ENCODE assay signal across 17 cellular contexts in genomic region chr2:97739893-97740245, GRCh38. TPM values are rescaled to one million over a fixed set of nuclear protein-coding genes. Genes with fewer than 3 reads are reported as not detected.
"Had no signal": no experiment of that assay in that cellular context is flagged by ENCODE, and none has a peak within 500 bp of the region (broad histone marks: within the 10 kb centered on the region; RNA-seq: fewer than 3 reads in every experiment).

No MANE protein-coding gene starts in this region.

- H3K4me1 ChIP-seq: tibial nerve, vagina had no signal

- H3K9me3 ChIP-seq: esophagus squamous epithelium, right atrium auricular region, vagina had no signal

- H3K36me3 ChIP-seq: right atrium auricular region, vagina had no signal

- ATAC-seq: activated T-helper 17 cell treated with anti-CD3 and anti-CD28 coated beads, Interleukin-2, amount 50 U/mL, for 72 hours had no signal

- DNase-seq: activated CD4-positive, alpha-beta T cell treated with anti-CD3 and anti-CD28 coated beads, Interleukin-2, amount 50 U/mL, for 4 hours; amniotic stem cell; effector memory CD4-positive, alpha-beta T cell; esophagus squamous epithelium; midbrain; occipital lobe had no signal

- H3K27ac ChIP-seq: esophagus squamous epithelium, right atrium auricular region, tibial nerve, vagina, VCaP had no signal

- H3K9me3 Mint-ChIP-seq: activated naive CD8-positive, alpha-beta T cell treated with anti-CD3 and anti-CD28 coated beads for 36 hours; activated T-helper 17 cell treated with anti-CD3 and anti-CD28 coated beads, Interleukin-2, amount 50 U/mL, for 72 hours; stimulated activated naive CD8-positive, alpha-beta T cell treated with anti-CD3 and anti-CD28 coated beads, Interleukin-15, Interleukin-2, amounts not matched to agents 100 ng/mL and 50 ng/mL, for 24 hours had no signal

- H3K27me3 ChIP-seq: esophagus squamous epithelium, right atrium auricular region, tibial nerve, vagina had no signal

- H3K4me3 ChIP-seq: esophagus squamous epithelium, right atrium auricular region, tibial nerve, vagina had no signal

- H3K27me3 Mint-ChIP-seq: activated naive CD8-positive, alpha-beta T cell treated with anti-CD3 and anti-CD28 coated beads for 36 hours; activated T-helper 17 cell treated with anti-CD3 and anti-CD28 coated beads, Interleukin-2, amount 50 U/mL, for 72 hours; progenitor cell of endocrine pancreas; stimulated activated naive CD8-positive, alpha-beta T cell treated with anti-CD3 and anti-CD28 coated beads, Interleukin-15, Interleukin-2, amounts not matched to agents 100 ng/mL and 50 ng/mL, for 24 hours had no signal

- H3K27ac Mint-ChIP-seq: nephron progenitor cell had no signal

- H3K4me3 Mint-ChIP-seq: activated naive CD8-positive, alpha-beta T cell treated with anti-CD3 and anti-CD28 coated beads for 36 hours; activated T-helper 17 cell treated with anti-CD3 and anti-CD28 coated beads, Interleukin-2, amount 50 U/mL, for 72 hours; nephron progenitor cell; stimulated activated naive CD8-positive, alpha-beta T cell treated with anti-CD3 and anti-CD28 coated beads, Interleukin-15, Interleukin-2, amounts not matched to agents 100 ng/mL and 50 ng/mL, for 24 hours had no signal

RNA-seq across cellular contexts. Expression of gene ZAP70, which starts 26.5 kb away (rescaled TPM):
- total RNA-seq: dermis blood vessel endothelial cell, lung microvascular endothelial cell had no signal
